Comparison of ENCODE assay signal across 21 cellular contexts in the genomic region with DNA sequence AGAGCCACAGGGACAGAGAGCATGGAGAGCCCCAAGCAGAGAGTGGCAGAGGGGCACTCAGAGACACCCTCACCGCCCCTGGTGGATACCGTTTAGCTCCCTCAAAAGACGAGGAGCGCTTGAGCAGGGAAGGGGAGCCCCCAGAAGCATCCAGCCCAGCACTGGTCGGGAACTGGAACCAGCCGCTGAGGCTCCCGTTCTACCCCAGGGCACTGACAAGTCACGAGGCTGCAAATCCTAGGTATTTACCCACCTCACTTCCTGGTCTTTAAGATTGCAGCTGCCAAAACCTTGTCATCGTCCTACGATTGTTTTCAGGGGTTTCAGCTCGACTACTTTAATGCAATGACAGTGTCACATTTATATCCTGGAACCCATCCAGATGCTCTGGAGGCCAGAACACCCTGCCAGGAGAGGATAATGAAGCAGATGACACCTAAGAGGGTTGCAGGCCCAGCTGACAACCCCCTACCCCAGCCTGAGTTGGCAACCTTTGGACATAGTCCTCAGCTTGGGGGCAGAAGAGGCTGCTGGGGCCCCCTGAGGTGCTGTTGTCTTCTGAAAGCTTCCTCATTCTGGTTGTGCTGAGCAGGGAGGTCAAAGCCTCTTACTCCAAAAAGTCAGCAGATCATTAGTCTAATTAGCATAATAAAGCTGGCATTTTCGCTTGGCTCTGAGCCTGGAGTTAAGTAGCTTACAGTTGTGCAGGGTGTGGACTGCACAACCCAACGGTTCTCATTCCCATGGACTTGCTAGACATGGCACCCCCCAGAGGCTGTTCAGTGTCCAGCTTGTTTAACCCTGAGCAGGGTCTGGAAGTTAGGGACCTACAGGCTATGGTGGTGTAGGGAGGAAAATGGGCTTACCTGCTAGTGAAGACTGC. TPM values are rescaled to one million over a fixed set of nuclear protein-coding genes. Genes with fewer than 3 reads are reported as not detected.
A peak's percentile ranks its signal among the peaks of the same experiment; 100 is the strongest.
DNase-seq lines count a peak whose midpoint lies in the region; ATAC-seq, FAIRE-seq and TF ChIP-seq lines count a peak whose summit lies in the region.
"Had no signal": no experiment of that assay in that cellular context is flagged by ENCODE, and none has a peak within 500 bp of the region (broad histone marks: within the 10 kb centered on the region; RNA-seq: fewer than 3 reads in every experiment).

No MANE protein-coding gene starts in this region.

- dilution Hi-C loops in keratinocyte (cut with MboI; ENCODE audit: extremely low pct_ligation_motif_present, low sequenced_read_pairs) = no loop called here

- H3K27ac ChIP-seq in keratinocyte (ENCODE audit: control insufficient read depth, insufficient read depth, low read length) = no peak overlapping the region
- no peak overlapping the region for H3K27ac ChIP-seq in left lung
- H3K27ac ChIP-seq: heart left ventricle, skin epidermis, uterus had no signal

- FAIRE-seq in keratinocyte (lab: Jason Lieb, UNC) = no peak

- H2AFZ ChIP-seq in keratinocyte (ENCODE audit: control insufficient read depth, low read length) = no peak overlapping the region

- H3K9ac ChIP-seq in keratinocyte (ENCODE audit: control insufficient read depth, extremely low read depth, insufficient read depth, low read length) = no peak overlapping the region

- H3K27me3 ChIP-seq in keratinocyte (ENCODE audit: control insufficient read depth, extremely low read depth, insufficient read depth, low read length) (peaks cover 6% of the 10 kb centered on the region), left lung (peaks cover 0 to 19% of the 10 kb centered on the region in 2 donors)
- H3K27me3 ChIP-seq: uterus had no signal

- ATAC-seq in HG03432 (IDR thresholded peaks at IDR 0.05; ENCODE audit: unreplicated experiment) (no peak), omental fat pad (ENCODE audit: low FRiP score) (no peak), HG03457 (IDR thresholded peaks at IDR 0.05; ENCODE audit: unreplicated experiment) (no peak), left lung (no peak)
- ATAC-seq: heart left ventricle had no signal

- no peaks in the 10 kb centered on the region for H4K20me1 ChIP-seq in keratinocyte (ENCODE audit: control insufficient read depth, extremely low read depth, insufficient read depth, low read length)

- H3K36me3 ChIP-seq in keratinocyte (ENCODE audit: control insufficient read depth in 2 of 2, extremely low read depth in 1 of 2, insufficient read depth in 2 of 2, low read length in 2 of 2) = no peaks in the 10 kb centered on the region
- no peaks in the 10 kb centered on the region for H3K36me3 ChIP-seq in left lung
- H3K36me3 ChIP-seq: heart left ventricle, uterus had no signal

- peak; percentile 77 for DNase-seq in DMS153 (lab: John Stamatoyannopoulos, UW)
- DNase-seq in NCI-H1092 (lab: John Stamatoyannopoulos, UW) = peak; percentile 44
- peak; percentile 33 for DNase-seq in NCI-H82 treated with DMSO at 0.1 percent for 48 hours (lab: John Stamatoyannopoulos, UW; ENCODE audit: unreplicated experiment)
- DNase-seq in keratinocyte (ENCODE audit: low read depth, low spot score) = no peak
- DNase-seq in omental fat pad (ENCODE audit: low spot score) = no peak
- no peak for DNase-seq in left lung
- DNase-seq: activated CD4-positive, alpha-beta T cell treated with anti-CD3 and anti-CD28 coated beads, Interleukin-2, amount 50 U/mL, for 4 hours; activated naive CD4-positive, alpha-beta T cell treated with anti-CD3 and anti-CD28 coated beads for 36 hours; activated T-cell treated with anti-CD3 and anti-CD28 coated beads for 4 hours; anterior cingulate cortex; effector memory CD4-positive, alpha-beta T cell; heart left ventricle; immature natural killer cell; naive B cell; NCI-H187 treated with DMSO at 0.1 percent for 48 hours; stimulated activated CD4-positive, alpha-beta T cell treated with anti-CD3 and anti-CD28 coated beads, Interleukin-4, amount 100 ng/mL, for 1 hour; uterus had no signal

- H3K4me1 ChIP-seq in keratinocyte (ENCODE audit: control insufficient read depth, extremely low read depth, insufficient read depth, low read length) = peaks cover 3% of the 10 kb centered on the region
- peaks cover 0 to 2% of the 10 kb centered on the region in 2 donors for H3K4me1 ChIP-seq in left lung
- H3K4me1 ChIP-seq: uterus had no signal

- TF ChIP-seq CTCF in keratinocyte (optimal IDR thresholded peaks at IDR 0.05 in 1 of 3, IDR thresholded peaks at IDR 0.05 in 1 of 3, conservative IDR thresholded peaks at IDR 0.05 in 1 of 3; ENCODE audit: extremely low read depth in 1 of 3, insufficient read depth in 2 of 3, low read length in 3 of 3) = peak in 2 of 3 experiments; percentile 6 to 23
- TF ChIP-seq CTCF in omental fat pad (IDR thresholded peaks at IDR 0.05) = no peak
- TF ChIP-seq CTCF in left lung (IDR thresholded peaks at IDR 0.05) = no peak

- intact Hi-C loops in left lung (cut with DNase I) = no loop called here

- no peaks in the 10 kb centered on the region for H3K9me1 ChIP-seq in keratinocyte (ENCODE audit: control insufficient read depth, extremely low read depth, insufficient read depth, low read length)

- no peak overlapping the region for H3K4me2 ChIP-seq in keratinocyte (ENCODE audit: control insufficient read depth, extremely low read depth, insufficient read depth, low read depth, low read length)

- H3K4me3 ChIP-seq in keratinocyte (ENCODE audit: control insufficient read depth in 2 of 3, extremely low read depth in 1 of 3, insufficient read depth in 2 of 3, low read depth in 1 of 3, low read length in 3 of 3) (no peak overlapping the region), left lung (no peak overlapping the region)
- H3K4me3 ChIP-seq: heart left ventricle, lung, skin epidermis, uterus had no signal

- H3K9me3 ChIP-seq in keratinocyte (ENCODE audit: control insufficient read depth, low read depth, low read length) (no peaks in the 10 kb centered on the region), left lung (no peaks in the 10 kb centered on the region)
- H3K9me3 ChIP-seq: uterus had no signal

- H3K79me2 ChIP-seq in keratinocyte (ENCODE audit: control insufficient read depth, insufficient read depth, low read length) = no peaks in the 10 kb centered on the region

RNA-seq across cellular contexts. Expression of gene BACE2, which starts 20.6 kb away (rescaled TPM):
- 89.7 to 162 TPM (median 130 TPM) in 3 replicates for polyA plus RNA-seq in keratinocyte
- 31.9 TPM for polyA plus RNA-seq in keratinocyte (2011; ENCODE audit: low read depth)
- 122 and 149 TPM in 2 replicates for polyA plus RNA-seq in keratinocyte (2011; cell fraction: cytosol; rRNA removed)
- polyA plus RNA-seq in keratinocyte (2011; cell fraction: nucleus; rRNA removed) = 153 and 161 TPM in 2 replicates
- 57.6 and 100.0 TPM in 2 replicates for polyA plus RNA-seq in keratinocyte (2012; ENCODE audit: low replicate concordance)
- 101 to 131 TPM (median 126 TPM) in 3 replicates for polyA minus RNA-seq in keratinocyte
- 99.8 TPM for polyA minus RNA-seq in keratinocyte (2011; cell fraction: cytosol; rRNA and poly(A)+ RNA removed)
- polyA minus RNA-seq in keratinocyte (2011; cell fraction: nucleus; rRNA and poly(A)+ RNA removed) = 82.9 and 141 TPM in 2 replicates
- total RNA-seq in omental fat pad = 10 to 100 TPM; 23.5 to 39.3 (median 37.0) TPM
- 10 to 100 TPM; 41.5 to 44.6 TPM for total RNA-seq in left lung

Comparison
In these comparisons a context has a peak if more than half of its experiments do, and no peak if none do; other contexts are left out.
1. DNase-seq: peak in DMS153 (single experiment), NCI-H1092 (single experiment) and NCI-H82 treated with DMSO at 0.1 percent for 48 hours (single experiment); none in keratinocyte (single experiment), omental fat pad (single experiment) and left lung (0 of 2).
2. CTCF ChIP-seq: peak in keratinocyte (2 of 3); none in omental fat pad (0 of 3) and left lung (0 of 2).